Comparison of ENCODE assay signal across 1 cellular context in the genomic region with DNA sequence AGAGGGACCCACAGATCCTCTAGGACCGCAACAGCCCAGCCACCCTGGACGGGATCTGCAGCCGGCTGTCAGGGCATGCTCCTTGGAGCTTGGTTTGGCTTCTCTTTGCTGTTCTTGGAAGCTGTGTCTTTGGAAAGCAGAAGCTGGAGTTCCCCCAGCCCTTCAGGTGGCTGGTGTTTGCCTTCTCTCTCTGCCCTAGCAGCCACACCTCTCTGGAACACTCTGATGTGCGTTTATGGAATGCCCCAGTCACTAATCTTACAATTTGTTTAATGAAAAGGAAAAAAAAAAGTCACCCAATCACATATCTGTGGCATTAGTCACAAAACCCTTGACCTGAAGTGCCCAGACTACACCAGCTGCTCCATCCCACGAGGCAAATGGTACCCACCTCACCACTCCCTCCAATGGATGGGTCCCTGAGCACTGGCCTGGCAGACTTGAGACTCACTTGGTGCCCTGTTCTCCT.
TF ChIP-seq lines count a peak whose summit lies in the region.

No MANE protein-coding gene starts in this region.

TF ChIP-seq in GM23338, 12 proteins besides CTCF, POLR2A, EP300 and RAD21 (continued from another document):
- TF ChIP-seq, protein P1, sequence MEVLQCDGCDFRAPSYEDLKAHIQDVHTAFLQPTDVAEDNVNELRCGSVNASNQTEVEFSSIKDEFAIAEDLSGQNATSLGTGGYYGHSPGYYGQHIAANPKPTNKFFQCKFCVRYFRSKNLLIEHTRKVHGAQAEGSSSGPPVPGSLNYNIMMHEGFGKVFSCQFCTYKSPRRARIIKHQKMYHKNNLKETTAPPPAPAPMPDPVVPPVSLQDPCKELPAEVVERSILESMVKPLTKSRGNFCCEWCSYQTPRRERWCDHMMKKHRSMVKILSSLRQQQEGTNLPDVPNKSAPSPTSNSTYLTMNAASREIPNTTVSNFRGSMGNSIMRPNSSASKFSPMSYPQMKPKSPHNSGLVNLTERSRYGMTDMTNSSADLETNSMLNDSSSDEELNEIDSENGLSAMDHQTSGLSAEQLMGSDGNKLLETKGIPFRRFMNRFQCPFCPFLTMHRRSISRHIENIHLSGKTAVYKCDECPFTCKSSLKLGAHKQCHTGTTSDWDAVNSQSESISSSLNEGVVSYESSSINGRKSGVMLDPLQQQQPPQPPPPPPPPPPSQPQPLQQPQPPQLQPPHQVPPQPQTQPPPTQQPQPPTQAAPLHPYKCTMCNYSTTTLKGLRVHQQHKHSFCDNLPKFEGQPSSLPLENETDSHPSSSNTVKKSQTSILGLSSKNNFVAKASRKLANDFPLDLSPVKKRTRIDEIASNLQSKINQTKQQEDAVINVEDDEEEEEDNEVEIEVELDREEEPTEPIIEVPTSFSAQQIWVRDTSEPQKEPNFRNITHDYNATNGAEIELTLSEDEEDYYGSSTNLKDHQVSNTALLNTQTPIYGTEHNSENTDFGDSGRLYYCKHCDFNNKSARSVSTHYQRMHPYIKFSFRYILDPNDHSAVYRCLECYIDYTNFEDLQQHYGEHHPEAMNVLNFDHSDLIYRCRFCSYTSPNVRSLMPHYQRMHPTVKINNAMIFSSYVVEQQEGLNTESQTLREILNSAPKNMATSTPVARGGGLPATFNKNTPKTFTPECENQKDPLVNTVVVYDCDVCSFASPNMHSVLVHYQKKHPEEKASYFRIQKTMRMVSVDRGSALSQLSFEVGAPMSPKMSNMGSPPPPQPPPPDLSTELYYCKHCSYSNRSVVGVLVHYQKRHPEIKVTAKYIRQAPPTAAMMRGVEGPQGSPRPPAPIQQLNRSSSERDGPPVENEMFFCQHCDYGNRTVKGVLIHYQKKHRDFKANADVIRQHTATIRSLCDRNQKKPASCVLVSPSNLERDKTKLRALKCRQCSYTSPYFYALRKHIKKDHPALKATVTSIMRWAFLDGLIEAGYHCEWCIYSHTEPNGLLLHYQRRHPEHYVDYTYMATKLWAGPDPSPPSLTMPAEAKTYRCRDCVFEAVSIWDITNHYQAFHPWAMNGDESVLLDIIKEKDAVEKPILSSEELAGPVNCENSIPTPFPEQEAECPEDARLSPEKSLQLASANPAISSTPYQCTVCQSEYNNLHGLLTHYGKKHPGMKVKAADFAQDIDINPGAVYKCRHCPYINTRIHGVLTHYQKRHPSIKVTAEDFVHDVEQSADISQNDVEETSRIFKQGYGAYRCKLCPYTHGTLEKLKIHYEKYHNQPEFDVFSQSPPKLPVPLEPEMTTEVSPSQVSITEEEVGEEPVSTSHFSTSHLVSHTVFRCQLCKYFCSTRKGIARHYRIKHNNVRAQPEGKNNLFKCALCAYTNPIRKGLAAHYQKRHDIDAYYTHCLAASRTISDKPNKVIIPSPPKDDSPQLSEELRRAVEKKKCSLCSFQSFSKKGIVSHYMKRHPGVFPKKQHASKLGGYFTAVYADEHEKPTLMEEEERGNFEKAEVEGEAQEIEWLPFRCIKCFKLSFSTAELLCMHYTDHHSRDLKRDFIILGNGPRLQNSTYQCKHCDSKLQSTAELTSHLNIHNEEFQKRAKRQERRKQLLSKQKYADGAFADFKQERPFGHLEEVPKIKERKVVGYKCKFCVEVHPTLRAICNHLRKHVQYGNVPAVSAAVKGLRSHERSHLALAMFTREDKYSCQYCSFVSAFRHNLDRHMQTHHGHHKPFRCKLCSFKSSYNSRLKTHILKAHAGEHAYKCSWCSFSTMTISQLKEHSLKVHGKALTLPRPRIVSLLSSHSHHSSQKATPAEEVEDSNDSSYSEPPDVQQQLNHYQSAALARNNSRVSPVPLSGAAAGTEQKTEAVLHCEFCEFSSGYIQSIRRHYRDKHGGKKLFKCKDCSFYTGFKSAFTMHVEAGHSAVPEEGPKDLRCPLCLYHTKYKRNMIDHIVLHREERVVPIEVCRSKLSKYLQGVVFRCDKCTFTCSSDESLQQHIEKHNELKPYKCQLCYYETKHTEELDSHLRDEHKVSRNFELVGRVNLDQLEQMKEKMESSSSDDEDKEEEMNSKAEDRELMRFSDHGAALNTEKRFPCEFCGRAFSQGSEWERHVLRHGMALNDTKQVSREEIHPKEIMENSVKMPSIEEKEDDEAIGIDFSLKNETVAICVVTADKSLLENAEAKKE (CRISPR knock-in tag; IDR thresholded peaks at IDR 0.05), result no peak
- TF ChIP-seq, protein P2, sequence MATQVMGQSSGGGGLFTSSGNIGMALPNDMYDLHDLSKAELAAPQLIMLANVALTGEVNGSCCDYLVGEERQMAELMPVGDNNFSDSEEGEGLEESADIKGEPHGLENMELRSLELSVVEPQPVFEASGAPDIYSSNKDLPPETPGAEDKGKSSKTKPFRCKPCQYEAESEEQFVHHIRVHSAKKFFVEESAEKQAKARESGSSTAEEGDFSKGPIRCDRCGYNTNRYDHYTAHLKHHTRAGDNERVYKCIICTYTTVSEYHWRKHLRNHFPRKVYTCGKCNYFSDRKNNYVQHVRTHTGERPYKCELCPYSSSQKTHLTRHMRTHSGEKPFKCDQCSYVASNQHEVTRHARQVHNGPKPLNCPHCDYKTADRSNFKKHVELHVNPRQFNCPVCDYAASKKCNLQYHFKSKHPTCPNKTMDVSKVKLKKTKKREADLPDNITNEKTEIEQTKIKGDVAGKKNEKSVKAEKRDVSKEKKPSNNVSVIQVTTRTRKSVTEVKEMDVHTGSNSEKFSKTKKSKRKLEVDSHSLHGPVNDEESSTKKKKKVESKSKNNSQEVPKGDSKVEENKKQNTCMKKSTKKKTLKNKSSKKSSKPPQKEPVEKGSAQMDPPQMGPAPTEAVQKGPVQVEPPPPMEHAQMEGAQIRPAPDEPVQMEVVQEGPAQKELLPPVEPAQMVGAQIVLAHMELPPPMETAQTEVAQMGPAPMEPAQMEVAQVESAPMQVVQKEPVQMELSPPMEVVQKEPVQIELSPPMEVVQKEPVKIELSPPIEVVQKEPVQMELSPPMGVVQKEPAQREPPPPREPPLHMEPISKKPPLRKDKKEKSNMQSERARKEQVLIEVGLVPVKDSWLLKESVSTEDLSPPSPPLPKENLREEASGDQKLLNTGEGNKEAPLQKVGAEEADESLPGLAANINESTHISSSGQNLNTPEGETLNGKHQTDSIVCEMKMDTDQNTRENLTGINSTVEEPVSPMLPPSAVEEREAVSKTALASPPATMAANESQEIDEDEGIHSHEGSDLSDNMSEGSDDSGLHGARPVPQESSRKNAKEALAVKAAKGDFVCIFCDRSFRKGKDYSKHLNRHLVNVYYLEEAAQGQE (IDR thresholded peaks at IDR 0.05; ENCODE audit: unreplicated experiment), result no peak
- no peak for TF ChIP-seq STAT1 (IDR thresholded peaks at IDR 0.05; ENCODE audit: unreplicated experiment)
- TF ChIP-seq EZH2 (IDR thresholded peaks at IDR 0.05; ENCODE audit: low read depth, unreplicated experiment), result no peak
- no peak for TF ChIP-seq ZNF331 (CRISPR knock-in tag; IDR thresholded peaks at IDR 0.05; ENCODE audit: low read depth)
- TF ChIP-seq NANOG (IDR thresholded peaks at IDR 0.05; ENCODE audit: borderline replicate concordance), result no peak
- TF ChIP-seq, protein P3, sequence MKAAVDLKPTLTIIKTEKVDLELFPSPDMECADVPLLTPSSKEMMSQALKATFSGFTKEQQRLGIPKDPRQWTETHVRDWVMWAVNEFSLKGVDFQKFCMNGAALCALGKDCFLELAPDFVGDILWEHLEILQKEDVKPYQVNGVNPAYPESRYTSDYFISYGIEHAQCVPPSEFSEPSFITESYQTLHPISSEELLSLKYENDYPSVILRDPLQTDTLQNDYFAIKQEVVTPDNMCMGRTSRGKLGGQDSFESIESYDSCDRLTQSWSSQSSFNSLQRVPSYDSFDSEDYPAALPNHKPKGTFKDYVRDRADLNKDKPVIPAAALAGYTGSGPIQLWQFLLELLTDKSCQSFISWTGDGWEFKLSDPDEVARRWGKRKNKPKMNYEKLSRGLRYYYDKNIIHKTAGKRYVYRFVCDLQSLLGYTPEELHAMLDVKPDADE (IDR thresholded peaks at IDR 0.05), result no peak
